39 cellular contexts compared by ENCODE assay signal in the genomic region with DNA sequence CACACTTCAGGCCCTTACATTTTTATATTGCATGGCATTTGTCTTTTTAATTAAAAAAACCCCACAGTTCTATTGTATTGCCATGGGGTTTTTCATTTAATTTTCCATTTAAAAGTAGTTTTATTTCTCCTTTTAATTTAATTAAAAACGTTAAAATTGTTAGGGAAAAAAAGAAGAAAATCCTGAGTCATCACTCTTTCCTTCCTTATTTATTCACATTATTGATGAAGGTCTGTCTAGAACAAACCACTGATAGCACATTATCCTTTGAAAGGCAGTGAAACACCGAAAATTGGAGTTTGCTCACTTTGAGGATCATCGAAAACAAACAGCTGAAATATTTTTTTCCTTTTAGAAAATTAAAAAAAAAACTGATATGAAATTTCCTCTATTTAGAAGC.
"Had no signal": no experiment of that assay in that cellular context is flagged by ENCODE, and none has a peak within 500 bp of the region (broad histone marks: within the 10 kb centered on the region; RNA-seq: fewer than 3 reads in every experiment).

No MANE protein-coding gene starts in this region.

- DNase-seq: activated effector memory CD4-positive, alpha-beta T cell treated with anti-CD3 and anti-CD28 coated beads, Interleukin-2, amount 50 U/mL, for 16 hours; activated effector memory CD4-positive, alpha-beta T cell treated with Interleukin-2 at 50 U/mL for 16 hours; activated gamma-delta T cell; activated gamma-delta T cell treated with Interleukin-2 at 50 U/mL for 16 hours; activated naive CD4-positive, alpha-beta T cell; activated naive CD4-positive, alpha-beta T cell treated with anti-CD3 and anti-CD28 coated beads for 36 hours; activated naive CD4-positive, alpha-beta T cell treated with anti-CD3 and anti-CD28 coated beads, Interleukin-2, amount 10 ng/mL, durations not matched to agents 7 days and 5 days; activated naive CD4-positive, alpha-beta T cell treated with anti-CD3 and anti-CD28 coated beads, Interleukin-2, amount 50 U/mL, for 16 hours; activated naive CD4-positive, alpha-beta T cell treated with Interleukin-2 at 50 U/mL for 16 hours; activated naive CD8-positive, alpha-beta T cell treated with anti-CD3 and anti-CD28 coated beads for 36 hours; activated naive CD8-positive, alpha-beta T cell treated with anti-CD3 and anti-CD28 coated beads, Interleukin-2, amount 10 ng/mL, durations not matched to agents 7 days and 5 days; activated naive CD8-positive, alpha-beta T cell treated with anti-CD3 and anti-CD28 coated beads, Interleukin-2, amount 50 U/mL, for 24 hours; activated T-cell treated with anti-CD3 and anti-CD28 coated beads, Interleukin-2, amount 50 U/mL, for 1 hour; activated T-cell treated with anti-CD3 and anti-CD28 coated beads, Interleukin-2, amount 50 U/mL, for 24 hours; activated T-cell treated with anti-CD3 and anti-CD28 coated beads, Interleukin-2, amount 50 U/mL, for 4 hours; activated T-cell treated with anti-CD3 and anti-CD28 coated beads, Interleukin-2, amount 50 U/mL, for 48 hours; activated T-cell treated with anti-CD3 and anti-CD28 coated beads, Interleukin-2, amount 50 U/mL, for 72 hours; adrenal gland; amniotic stem cell; amygdala; anterior cingulate cortex; aorta; body of pancreas; brain microvascular endothelial cell; caudate nucleus; central memory CD4-positive, alpha-beta T cell; cerebellar nuclear complex had no signal

- H3K9me3 Mint-ChIP-seq: activated naive CD4-positive, alpha-beta T cell treated with anti-CD3 and anti-CD28 coated beads, Interleukin-2, amount 50 U/mL, for 24 hours; activated naive CD8-positive, alpha-beta T cell treated with anti-CD3 and anti-CD28 coated beads, Interleukin-2, amount 10 ng/mL, durations not matched to agents 7 days and 5 days; activated T-cell treated with anti-CD3 and anti-CD28 coated beads, Interleukin-2, amount 50 U/mL, for 4 hours; activated T-helper 1 cell treated with anti-CD3 and anti-CD28 coated beads, Interleukin-12 subunit alpha, Interleukin-12 subunit beta, Interleukin-2, Interleukin-4 antibody, amounts not matched to agents 30 ng/mL and 10 ng/mL and 1 ng/mL, durations not matched to agents 14 hours and 24 hours and 36 hours had no signal

- H3K27me3 Mint-ChIP-seq: activated naive CD4-positive, alpha-beta T cell treated with anti-CD3 and anti-CD28 coated beads, Interleukin-2, amount 10 ng/mL, durations not matched to agents 7 days and 5 days; activated naive CD4-positive, alpha-beta T cell treated with anti-CD3 and anti-CD28 coated beads, Interleukin-2, amount 50 U/mL, for 24 hours; activated naive CD8-positive, alpha-beta T cell; activated naive CD8-positive, alpha-beta T cell treated with anti-CD3 and anti-CD28 coated beads for 36 hours; activated naive CD8-positive, alpha-beta T cell treated with anti-CD3 and anti-CD28 coated beads, Interleukin-2, amount 10 ng/mL, durations not matched to agents 7 days and 5 days; activated naive CD8-positive, alpha-beta T cell treated with anti-CD3 and anti-CD28 coated beads, Interleukin-2, amount 50 U/mL, for 24 hours; activated T-helper 17 cell treated with anti-CD3 and anti-CD28 coated beads, Interleukin-2, amount 50 U/mL, for 72 hours; brain; central memory CD8-positive, alpha-beta T cell had no signal

- H3K4me3 ChIP-seq: adrenal gland, ascending aorta, body of pancreas, breast epithelium, cardiac muscle cell had no signal

- H3K36me3 ChIP-seq: adrenal gland, ascending aorta, brain microvascular endothelial cell, breast epithelium, cardiac muscle cell had no signal

- H3K4me3 Mint-ChIP-seq: activated naive CD4-positive, alpha-beta T cell treated with anti-CD3 and anti-CD28 coated beads for 36 hours; activated naive CD4-positive, alpha-beta T cell treated with anti-CD3 and anti-CD28 coated beads, Interleukin-2, amount 10 ng/mL, durations not matched to agents 7 days and 5 days; activated naive CD4-positive, alpha-beta T cell treated with anti-CD3 and anti-CD28 coated beads, Interleukin-2, amount 50 U/mL, for 24 hours; activated naive CD8-positive, alpha-beta T cell; activated naive CD8-positive, alpha-beta T cell treated with anti-CD3 and anti-CD28 coated beads for 36 hours; activated naive CD8-positive, alpha-beta T cell treated with anti-CD3 and anti-CD28 coated beads, Interleukin-2, amount 10 ng/mL, durations not matched to agents 7 days and 5 days; activated naive CD8-positive, alpha-beta T cell treated with anti-CD3 and anti-CD28 coated beads, Interleukin-2, amount 50 U/mL, for 24 hours; activated T-cell treated with anti-CD3 and anti-CD28 coated beads, Interleukin-2, amount 50 U/mL, for 24 hours; activated T-cell treated with anti-CD3 and anti-CD28 coated beads, Interleukin-2, amount 50 U/mL, for 4 hours; activated T-cell treated with anti-CD3 and anti-CD28 coated beads, Interleukin-2, amount 50 U/mL, for 72 hours; activated T-helper 1 cell treated with anti-CD3 and anti-CD28 coated beads, Interleukin-12 subunit alpha, Interleukin-12 subunit beta, Interleukin-2, Interleukin-4 antibody, amounts not matched to agents 30 ng/mL and 10 ng/mL and 1 ng/mL, durations not matched to agents 14 hours and 24 hours and 36 hours; activated T-helper 17 cell treated with anti-CD3 and anti-CD28 coated beads, Interleukin-2, amount 50 U/mL, for 72 hours; brain; central memory CD8-positive, alpha-beta T cell had no signal

- H3K27ac ChIP-seq: adrenal gland, ascending aorta, body of pancreas, brain microvascular endothelial cell, breast epithelium, cardiac muscle cell had no signal

- FAIRE-seq: bronchial epithelial cell had no signal

- H3K4me1 ChIP-seq: adrenal gland, ascending aorta, body of pancreas, breast epithelium had no signal

- H3K27me3 ChIP-seq: ascending aorta, body of pancreas, brain microvascular endothelial cell, cardiac muscle cell had no signal

- H3K36me3 Mint-ChIP-seq: activated naive CD4-positive, alpha-beta T cell treated with anti-CD3 and anti-CD28 coated beads, Interleukin-2, amount 10 ng/mL, durations not matched to agents 7 days and 5 days; activated naive CD4-positive, alpha-beta T cell treated with anti-CD3 and anti-CD28 coated beads, Interleukin-2, amount 50 U/mL, for 24 hours; activated naive CD4-positive, alpha-beta T cell treated with anti-CD3 and anti-CD28 coated beads, Interleukin-2, amount 50 U/mL, for 72 hours; activated naive CD8-positive, alpha-beta T cell; activated naive CD8-positive, alpha-beta T cell treated with anti-CD3 and anti-CD28 coated beads for 36 hours; activated naive CD8-positive, alpha-beta T cell treated with anti-CD3 and anti-CD28 coated beads, Interleukin-2, amount 10 ng/mL, durations not matched to agents 7 days and 5 days; brain had no signal

- H3K9me3 ChIP-seq: adrenal gland, ascending aorta, body of pancreas, breast epithelium had no signal

- ATAC-seq: activated naive CD4-positive, alpha-beta T cell treated with anti-CD3 and anti-CD28 coated beads, Interleukin-2, amount 50 U/mL, for 72 hours; activated naive CD8-positive, alpha-beta T cell treated with anti-CD3 and anti-CD28 coated beads, Interleukin-2, amount 50 U/mL, for 24 hours; activated T-cell treated with anti-CD3 and anti-CD28 coated beads, Interleukin-2, amount 50 U/mL, for 4 hours; activated T-cell treated with anti-CD3 and anti-CD28 coated beads, Interleukin-2, amount 50 U/mL, for 72 hours; activated T-helper 17 cell treated with anti-CD3 and anti-CD28 coated beads, Interleukin-2, amount 50 U/mL, for 72 hours; body of pancreas had no signal

- H3K4me1 Mint-ChIP-seq: activated naive CD4-positive, alpha-beta T cell treated with anti-CD3 and anti-CD28 coated beads, Interleukin-2, amount 10 ng/mL, durations not matched to agents 7 days and 5 days; activated naive CD4-positive, alpha-beta T cell treated with anti-CD3 and anti-CD28 coated beads, Interleukin-2, amount 50 U/mL, for 24 hours; activated naive CD8-positive, alpha-beta T cell treated with anti-CD3 and anti-CD28 coated beads for 36 hours; activated naive CD8-positive, alpha-beta T cell treated with anti-CD3 and anti-CD28 coated beads, Interleukin-2, amount 10 ng/mL, durations not matched to agents 7 days and 5 days; activated naive CD8-positive, alpha-beta T cell treated with anti-CD3 and anti-CD28 coated beads, Interleukin-2, amount 50 U/mL, for 24 hours; activated T-helper 17 cell treated with anti-CD3 and anti-CD28 coated beads, Interleukin-2, amount 50 U/mL, for 72 hours; brain; central memory CD8-positive, alpha-beta T cell had no signal

- H3K27ac Mint-ChIP-seq: activated naive CD4-positive, alpha-beta T cell treated with anti-CD3 and anti-CD28 coated beads for 36 hours; activated naive CD4-positive, alpha-beta T cell treated with anti-CD3 and anti-CD28 coated beads, Interleukin-2, amount 10 ng/mL, durations not matched to agents 7 days and 5 days; activated naive CD4-positive, alpha-beta T cell treated with anti-CD3 and anti-CD28 coated beads, Interleukin-2, amount 50 U/mL, for 24 hours; activated naive CD4-positive, alpha-beta T cell treated with anti-CD3 and anti-CD28 coated beads, Interleukin-2, amount 50 U/mL, for 72 hours; activated naive CD8-positive, alpha-beta T cell; activated naive CD8-positive, alpha-beta T cell treated with anti-CD3 and anti-CD28 coated beads for 36 hours; activated naive CD8-positive, alpha-beta T cell treated with anti-CD3 and anti-CD28 coated beads, Interleukin-2, amount 10 ng/mL, durations not matched to agents 7 days and 5 days; activated naive CD8-positive, alpha-beta T cell treated with anti-CD3 and anti-CD28 coated beads, Interleukin-2, amount 50 U/mL, for 24 hours; activated T-cell treated with anti-CD3 and anti-CD28 coated beads, Interleukin-2, amount 50 U/mL, for 24 hours; activated T-cell treated with anti-CD3 and anti-CD28 coated beads, Interleukin-2, amount 50 U/mL, for 72 hours; activated T-helper 1 cell treated with anti-CD3 and anti-CD28 coated beads, Interleukin-12 subunit alpha, Interleukin-12 subunit beta, Interleukin-2, Interleukin-4 antibody, amounts not matched to agents 30 ng/mL and 10 ng/mL and 1 ng/mL, durations not matched to agents 14 hours and 24 hours and 36 hours; activated T-helper 17 cell treated with anti-CD3 and anti-CD28 coated beads, Interleukin-2, amount 50 U/mL, for 72 hours; activated T-helper 2 cell treated with anti-CD3 and anti-CD28 coated beads, Interferon-gamma antibody, Interleukin-2, Interleukin-4, amounts not matched to agents 10 μg/mL and 5 μg/mL and 100 μg/mL, durations not matched to agents 14 hours and 24 hours and 36 hours; brain had no signal
